In genomic region chr5:82257247-82257646, GRCh38 we compare ENCODE assay signal across 32 cellular contexts.
"Had no signal": no experiment of that assay in that cellular context is flagged by ENCODE, and none has a peak within 500 bp of the region (broad histone marks: within the 10 kb centered on the region; RNA-seq: fewer than 3 reads in every experiment).

No MANE protein-coding gene starts in this region.

- H3K27me3 ChIP-seq: MG63 had no signal

- H3K9me3 ChIP-seq: MG63 had no signal

- H3K4me3 ChIP-seq: MG63, SK-N-MC had no signal

- H3K4me3 Mint-ChIP-seq: activated B cell treated with CpG ODN at 0.5 μM for 24 hours; activated CD4-positive, alpha-beta memory T cell treated with anti-CD3 and anti-CD28 coated beads for 36 hours; activated naive CD4-positive, alpha-beta T cell treated with anti-CD3 and anti-CD28 coated beads, Interleukin-2, amount 10 ng/mL, durations not matched to agents 7 days and 5 days; activated naive CD8-positive, alpha-beta T cell; activated naive CD8-positive, alpha-beta T cell treated with anti-CD3 and anti-CD28 coated beads, Interleukin-2, amount 50 U/mL, for 24 hours; activated T-cell treated with anti-CD3 and anti-CD28 coated beads, Interleukin-2, amount 50 U/mL, for 4 hours; activated T-helper 1 cell treated with anti-CD3 and anti-CD28 coated beads, Interleukin-12 subunit alpha, Interleukin-12 subunit beta, Interleukin-2, Interleukin-4 antibody, amounts not matched to agents 30 ng/mL and 10 ng/mL and 1 ng/mL, durations not matched to agents 14 hours and 24 hours and 36 hours; brain; T-helper 2 cell treated with Interferon-gamma antibody and Interleukin-4, amounts not matched to agents 5 μg/mL and 100 μg/mL, for 36 hours had no signal

- H3K27me3 Mint-ChIP-seq: activated B cell treated with CpG ODN at 0.5 μM for 24 hours; activated CD4-positive, alpha-beta memory T cell treated with anti-CD3 and anti-CD28 coated beads for 36 hours; activated naive CD4-positive, alpha-beta T cell treated with anti-CD3 and anti-CD28 coated beads, Interleukin-2, amount 10 ng/mL, durations not matched to agents 7 days and 5 days; activated naive CD8-positive, alpha-beta T cell; activated naive CD8-positive, alpha-beta T cell treated with anti-CD3 and anti-CD28 coated beads, Interleukin-2, amount 50 U/mL, for 24 hours; brain had no signal

- H3K27ac Mint-ChIP-seq: activated B cell treated with CpG ODN at 0.5 μM for 24 hours; activated CD4-positive, alpha-beta memory T cell treated with anti-CD3 and anti-CD28 coated beads for 36 hours; activated naive CD4-positive, alpha-beta T cell treated with anti-CD3 and anti-CD28 coated beads, Interleukin-2, amount 10 ng/mL, durations not matched to agents 7 days and 5 days; activated naive CD8-positive, alpha-beta T cell; activated naive CD8-positive, alpha-beta T cell treated with anti-CD3 and anti-CD28 coated beads, Interleukin-2, amount 50 U/mL, for 24 hours; activated T-helper 1 cell treated with anti-CD3 and anti-CD28 coated beads, Interleukin-12 subunit alpha, Interleukin-12 subunit beta, Interleukin-2, Interleukin-4 antibody, amounts not matched to agents 30 ng/mL and 10 ng/mL and 1 ng/mL, durations not matched to agents 14 hours and 24 hours and 36 hours; brain; T-helper 2 cell treated with Interferon-gamma antibody and Interleukin-4, amounts not matched to agents 5 μg/mL and 100 μg/mL, for 36 hours had no signal

- FAIRE-seq: bronchial epithelial cell had no signal

- DNase-seq: activated B cell treated with CpG ODN at 0.5 μM for 24 hours; activated CD4-positive, alpha-beta memory T cell treated with anti-CD3 and anti-CD28 coated beads for 36 hours; activated CD4-positive, alpha-beta T cell treated with anti-CD3 and anti-CD28 coated beads for 4 hours; activated CD4-positive, alpha-beta T cell treated with anti-CD3 and anti-CD28 coated beads, Interleukin-2, amount 50 U/mL, for 1 hour; activated CD4-positive, CD25-positive, alpha-beta regulatory T cell treated with anti-CD3 and anti-CD28 coated beads, Interleukin-2, amount 50 U/mL, for 72 hours; activated CD8-positive, alpha-beta memory T cell treated with anti-CD3 and anti-CD28 coated beads, Interleukin-2, amount 50 U/mL, for 4 hours; activated effector memory CD4-positive, alpha-beta T cell treated with Interleukin-2 at 50 U/mL for 16 hours; activated naive CD4-positive, alpha-beta T cell treated with anti-CD3 and anti-CD28 coated beads, Interleukin-2, amount 10 ng/mL, durations not matched to agents 7 days and 5 days; activated naive CD8-positive, alpha-beta T cell treated with anti-CD3 and anti-CD28 coated beads, Interleukin-2, amount 50 U/mL, for 24 hours; activated T-cell treated with anti-CD3 and anti-CD28 coated beads for 4 hours; activated T-cell treated with anti-CD3 and anti-CD28 coated beads, Interleukin-2, amount 50 U/mL, for 4 hours; anterior cingulate cortex; Kasumi-1; KBM-7; MG63; NCI-H1048; NCI-H1105 treated with DMSO at 0.1 percent for 48 hours; NCI-H1436; NCI-H1694; NCI-H2029; NCI-H345; NCI-H524 treated with DMSO at 0.1 percent for 48 hours; NCI-H748 treated with DMSO at 0.1 percent for 48 hours; NK-92 treated with Interleukin-12 subunit alpha and Interleukin-12 subunit beta, amount 100 ng/mL, for 24 hours; OCI-M1; Right ventricle myocardium superior had no signal

- H3K4me1 Mint-ChIP-seq: activated naive CD4-positive, alpha-beta T cell treated with anti-CD3 and anti-CD28 coated beads, Interleukin-2, amount 10 ng/mL, durations not matched to agents 7 days and 5 days; activated naive CD8-positive, alpha-beta T cell treated with anti-CD3 and anti-CD28 coated beads, Interleukin-2, amount 50 U/mL, for 24 hours had no signal

- H3K27ac ChIP-seq: SK-N-MC had no signal

- ATAC-seq: activated naive CD8-positive, alpha-beta T cell treated with anti-CD3 and anti-CD28 coated beads, Interleukin-2, amount 50 U/mL, for 24 hours; activated T-cell treated with anti-CD3 and anti-CD28 coated beads, Interleukin-2, amount 50 U/mL, for 4 hours had no signal

- H3K36me3 Mint-ChIP-seq: activated naive CD4-positive, alpha-beta T cell treated with anti-CD3 and anti-CD28 coated beads, Interleukin-2, amount 10 ng/mL, durations not matched to agents 7 days and 5 days; brain had no signal

- H3K36me3 ChIP-seq: MG63 had no signal

- H3K9me3 Mint-ChIP-seq: activated B cell treated with CpG ODN at 0.5 μM for 24 hours; activated CD4-positive, alpha-beta memory T cell treated with anti-CD3 and anti-CD28 coated beads for 36 hours; activated naive CD4-positive, alpha-beta T cell treated with anti-CD3 and anti-CD28 coated beads, Interleukin-2, amount 10 ng/mL, durations not matched to agents 7 days and 5 days; activated naive CD8-positive, alpha-beta T cell treated with anti-CD3 and anti-CD28 coated beads, Interleukin-2, amount 50 U/mL, for 24 hours; activated T-cell treated with anti-CD3 and anti-CD28 coated beads, Interleukin-2, amount 50 U/mL, for 4 hours; activated T-helper 1 cell treated with anti-CD3 and anti-CD28 coated beads, Interleukin-12 subunit alpha, Interleukin-12 subunit beta, Interleukin-2, Interleukin-4 antibody, amounts not matched to agents 30 ng/mL and 10 ng/mL and 1 ng/mL, durations not matched to agents 14 hours and 24 hours and 36 hours; brain; T-helper 2 cell treated with Interferon-gamma antibody and Interleukin-4, amounts not matched to agents 5 μg/mL and 100 μg/mL, for 36 hours had no signal
